In the genomic region with DNA sequence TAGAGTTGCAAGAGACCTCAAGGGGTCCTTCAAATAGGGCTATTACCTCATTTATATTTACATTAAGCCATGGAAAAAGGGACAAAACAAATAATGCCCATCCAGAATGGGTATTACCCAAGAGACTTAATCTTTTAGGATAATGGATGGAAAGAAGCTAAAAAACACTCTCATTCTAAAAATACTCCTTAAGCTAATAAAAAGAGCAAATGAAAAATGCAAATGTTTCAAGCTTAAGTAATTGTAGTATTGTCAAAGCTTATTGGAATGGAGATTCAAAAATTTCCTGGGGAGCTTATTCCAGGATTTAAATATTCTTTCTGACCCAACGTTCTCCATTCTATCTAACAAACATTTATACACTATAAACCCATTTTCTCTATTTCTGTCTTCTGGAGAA, we compare ENCODE assay signal across 1 cellular context.
TF ChIP-seq lines count a peak whose summit lies in the region.

No MANE protein-coding gene starts in this region.

TF ChIP-seq in GM23338, 12 proteins besides CTCF, POLR2A, EP300 and RAD21 (continued from another document):
- TF ChIP-seq, protein P1, sequence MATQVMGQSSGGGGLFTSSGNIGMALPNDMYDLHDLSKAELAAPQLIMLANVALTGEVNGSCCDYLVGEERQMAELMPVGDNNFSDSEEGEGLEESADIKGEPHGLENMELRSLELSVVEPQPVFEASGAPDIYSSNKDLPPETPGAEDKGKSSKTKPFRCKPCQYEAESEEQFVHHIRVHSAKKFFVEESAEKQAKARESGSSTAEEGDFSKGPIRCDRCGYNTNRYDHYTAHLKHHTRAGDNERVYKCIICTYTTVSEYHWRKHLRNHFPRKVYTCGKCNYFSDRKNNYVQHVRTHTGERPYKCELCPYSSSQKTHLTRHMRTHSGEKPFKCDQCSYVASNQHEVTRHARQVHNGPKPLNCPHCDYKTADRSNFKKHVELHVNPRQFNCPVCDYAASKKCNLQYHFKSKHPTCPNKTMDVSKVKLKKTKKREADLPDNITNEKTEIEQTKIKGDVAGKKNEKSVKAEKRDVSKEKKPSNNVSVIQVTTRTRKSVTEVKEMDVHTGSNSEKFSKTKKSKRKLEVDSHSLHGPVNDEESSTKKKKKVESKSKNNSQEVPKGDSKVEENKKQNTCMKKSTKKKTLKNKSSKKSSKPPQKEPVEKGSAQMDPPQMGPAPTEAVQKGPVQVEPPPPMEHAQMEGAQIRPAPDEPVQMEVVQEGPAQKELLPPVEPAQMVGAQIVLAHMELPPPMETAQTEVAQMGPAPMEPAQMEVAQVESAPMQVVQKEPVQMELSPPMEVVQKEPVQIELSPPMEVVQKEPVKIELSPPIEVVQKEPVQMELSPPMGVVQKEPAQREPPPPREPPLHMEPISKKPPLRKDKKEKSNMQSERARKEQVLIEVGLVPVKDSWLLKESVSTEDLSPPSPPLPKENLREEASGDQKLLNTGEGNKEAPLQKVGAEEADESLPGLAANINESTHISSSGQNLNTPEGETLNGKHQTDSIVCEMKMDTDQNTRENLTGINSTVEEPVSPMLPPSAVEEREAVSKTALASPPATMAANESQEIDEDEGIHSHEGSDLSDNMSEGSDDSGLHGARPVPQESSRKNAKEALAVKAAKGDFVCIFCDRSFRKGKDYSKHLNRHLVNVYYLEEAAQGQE (IDR thresholded peaks at IDR 0.05; ENCODE audit: unreplicated experiment) = no peak
- TF ChIP-seq NANOG (IDR thresholded peaks at IDR 0.05; ENCODE audit: borderline replicate concordance) (no peak), EZH2phosphoT487 (IDR thresholded peaks at IDR 0.05; ENCODE audit: unreplicated experiment) (no peak), ZNF114 (CRISPR knock-in tag; IDR thresholded peaks at IDR 0.05) (no peak), ZNF331 (CRISPR knock-in tag; IDR thresholded peaks at IDR 0.05; ENCODE audit: low read depth) (no peak)
- TF ChIP-seq, protein P2, sequence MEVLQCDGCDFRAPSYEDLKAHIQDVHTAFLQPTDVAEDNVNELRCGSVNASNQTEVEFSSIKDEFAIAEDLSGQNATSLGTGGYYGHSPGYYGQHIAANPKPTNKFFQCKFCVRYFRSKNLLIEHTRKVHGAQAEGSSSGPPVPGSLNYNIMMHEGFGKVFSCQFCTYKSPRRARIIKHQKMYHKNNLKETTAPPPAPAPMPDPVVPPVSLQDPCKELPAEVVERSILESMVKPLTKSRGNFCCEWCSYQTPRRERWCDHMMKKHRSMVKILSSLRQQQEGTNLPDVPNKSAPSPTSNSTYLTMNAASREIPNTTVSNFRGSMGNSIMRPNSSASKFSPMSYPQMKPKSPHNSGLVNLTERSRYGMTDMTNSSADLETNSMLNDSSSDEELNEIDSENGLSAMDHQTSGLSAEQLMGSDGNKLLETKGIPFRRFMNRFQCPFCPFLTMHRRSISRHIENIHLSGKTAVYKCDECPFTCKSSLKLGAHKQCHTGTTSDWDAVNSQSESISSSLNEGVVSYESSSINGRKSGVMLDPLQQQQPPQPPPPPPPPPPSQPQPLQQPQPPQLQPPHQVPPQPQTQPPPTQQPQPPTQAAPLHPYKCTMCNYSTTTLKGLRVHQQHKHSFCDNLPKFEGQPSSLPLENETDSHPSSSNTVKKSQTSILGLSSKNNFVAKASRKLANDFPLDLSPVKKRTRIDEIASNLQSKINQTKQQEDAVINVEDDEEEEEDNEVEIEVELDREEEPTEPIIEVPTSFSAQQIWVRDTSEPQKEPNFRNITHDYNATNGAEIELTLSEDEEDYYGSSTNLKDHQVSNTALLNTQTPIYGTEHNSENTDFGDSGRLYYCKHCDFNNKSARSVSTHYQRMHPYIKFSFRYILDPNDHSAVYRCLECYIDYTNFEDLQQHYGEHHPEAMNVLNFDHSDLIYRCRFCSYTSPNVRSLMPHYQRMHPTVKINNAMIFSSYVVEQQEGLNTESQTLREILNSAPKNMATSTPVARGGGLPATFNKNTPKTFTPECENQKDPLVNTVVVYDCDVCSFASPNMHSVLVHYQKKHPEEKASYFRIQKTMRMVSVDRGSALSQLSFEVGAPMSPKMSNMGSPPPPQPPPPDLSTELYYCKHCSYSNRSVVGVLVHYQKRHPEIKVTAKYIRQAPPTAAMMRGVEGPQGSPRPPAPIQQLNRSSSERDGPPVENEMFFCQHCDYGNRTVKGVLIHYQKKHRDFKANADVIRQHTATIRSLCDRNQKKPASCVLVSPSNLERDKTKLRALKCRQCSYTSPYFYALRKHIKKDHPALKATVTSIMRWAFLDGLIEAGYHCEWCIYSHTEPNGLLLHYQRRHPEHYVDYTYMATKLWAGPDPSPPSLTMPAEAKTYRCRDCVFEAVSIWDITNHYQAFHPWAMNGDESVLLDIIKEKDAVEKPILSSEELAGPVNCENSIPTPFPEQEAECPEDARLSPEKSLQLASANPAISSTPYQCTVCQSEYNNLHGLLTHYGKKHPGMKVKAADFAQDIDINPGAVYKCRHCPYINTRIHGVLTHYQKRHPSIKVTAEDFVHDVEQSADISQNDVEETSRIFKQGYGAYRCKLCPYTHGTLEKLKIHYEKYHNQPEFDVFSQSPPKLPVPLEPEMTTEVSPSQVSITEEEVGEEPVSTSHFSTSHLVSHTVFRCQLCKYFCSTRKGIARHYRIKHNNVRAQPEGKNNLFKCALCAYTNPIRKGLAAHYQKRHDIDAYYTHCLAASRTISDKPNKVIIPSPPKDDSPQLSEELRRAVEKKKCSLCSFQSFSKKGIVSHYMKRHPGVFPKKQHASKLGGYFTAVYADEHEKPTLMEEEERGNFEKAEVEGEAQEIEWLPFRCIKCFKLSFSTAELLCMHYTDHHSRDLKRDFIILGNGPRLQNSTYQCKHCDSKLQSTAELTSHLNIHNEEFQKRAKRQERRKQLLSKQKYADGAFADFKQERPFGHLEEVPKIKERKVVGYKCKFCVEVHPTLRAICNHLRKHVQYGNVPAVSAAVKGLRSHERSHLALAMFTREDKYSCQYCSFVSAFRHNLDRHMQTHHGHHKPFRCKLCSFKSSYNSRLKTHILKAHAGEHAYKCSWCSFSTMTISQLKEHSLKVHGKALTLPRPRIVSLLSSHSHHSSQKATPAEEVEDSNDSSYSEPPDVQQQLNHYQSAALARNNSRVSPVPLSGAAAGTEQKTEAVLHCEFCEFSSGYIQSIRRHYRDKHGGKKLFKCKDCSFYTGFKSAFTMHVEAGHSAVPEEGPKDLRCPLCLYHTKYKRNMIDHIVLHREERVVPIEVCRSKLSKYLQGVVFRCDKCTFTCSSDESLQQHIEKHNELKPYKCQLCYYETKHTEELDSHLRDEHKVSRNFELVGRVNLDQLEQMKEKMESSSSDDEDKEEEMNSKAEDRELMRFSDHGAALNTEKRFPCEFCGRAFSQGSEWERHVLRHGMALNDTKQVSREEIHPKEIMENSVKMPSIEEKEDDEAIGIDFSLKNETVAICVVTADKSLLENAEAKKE (CRISPR knock-in tag; IDR thresholded peaks at IDR 0.05) = no peak
